9 cellular contexts compared by ENCODE assay signal in the genomic region with DNA sequence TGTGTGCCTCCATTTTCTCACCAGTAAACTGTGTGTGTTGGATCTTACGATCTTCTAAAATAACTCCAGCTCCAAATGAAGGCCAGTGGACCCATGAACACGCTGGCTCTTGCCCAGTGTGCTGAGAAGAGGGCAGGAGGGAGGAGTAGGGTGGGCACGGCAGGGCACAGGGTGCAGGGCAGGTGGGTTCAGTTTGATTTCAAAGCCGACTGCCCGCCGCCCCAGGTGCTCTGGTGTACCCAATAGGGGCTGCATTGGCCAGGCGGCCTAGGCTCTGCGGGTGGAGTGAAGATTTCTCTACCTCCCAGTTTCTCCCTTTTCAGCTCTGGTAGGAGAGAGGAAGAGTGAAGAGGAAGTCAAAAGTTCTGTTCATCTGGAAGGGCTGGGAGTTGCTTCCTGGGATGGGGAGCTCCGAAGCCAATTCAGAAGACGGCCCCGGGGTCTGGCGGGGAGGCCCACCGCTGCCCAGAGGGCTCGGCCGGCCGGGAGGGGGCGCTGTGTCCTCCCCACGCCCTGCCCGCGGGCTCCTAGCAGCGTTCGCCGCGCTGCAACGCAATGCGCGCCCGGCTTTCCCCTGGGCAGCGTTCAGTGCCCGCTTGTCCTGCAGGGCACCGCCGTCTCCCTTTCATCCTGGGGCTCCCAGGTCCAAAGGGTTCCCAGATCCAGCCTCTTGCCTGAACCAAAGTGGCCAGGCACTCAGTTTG. TPM values are rescaled to one million over a fixed set of nuclear protein-coding genes. Genes with fewer than 3 reads are reported as not detected.
DNase-seq lines count a peak whose midpoint lies in the region; ATAC-seq, FAIRE-seq and TF ChIP-seq lines count a peak whose summit lies in the region.
"Had no signal": no experiment of that assay in that cellular context is flagged by ENCODE, and none has a peak within 500 bp of the region (broad histone marks: within the 10 kb centered on the region; RNA-seq: fewer than 3 reads in every experiment).

No MANE protein-coding gene starts in this region.

- H3K9me3 ChIP-seq in A549: no peaks in the 10 kb centered on the region
- H3K9me3 ChIP-seq: adrenal gland had no signal

- ATAC-seq in A549 (peak; percentile 64 to 89), HG03108 (IDR thresholded peaks at IDR 0.05; ENCODE audit: unreplicated experiment) (no peak)

- TF ChIP-seq CTCF in A549 (IDR thresholded peaks at IDR 0.05): peak; percentile 79
- peak; percentile 51 for TF ChIP-seq CTCF in HFF-Myc (IDR thresholded peaks at IDR 0.05; ENCODE audit: low read depth, low read length, missing control alignments)
- TF ChIP-seq CTCF in osteocyte (IDR thresholded peaks at IDR 0.05): peak; percentile 58

- H3K27ac Mint-ChIP-seq in activated CD4-positive, alpha-beta T cell treated with anti-CD3 and anti-CD28 coated beads, Interleukin-2, amount 10 ng/mL, durations not matched to agents 7 days and 5 days: no peak overlapping the region
- no peak overlapping the region for H3K27ac Mint-ChIP-seq in osteocyte (ENCODE audit: unreplicated experiment)

- DNase-seq in A549 (ENCODE audit: low read depth in 1 of 2, low spot score in 1 of 2) (peak; percentile 58 to 76), HFF-Myc (ENCODE audit: extremely low read depth, low read depth) (no peak), erythroblast (lab: John Stamatoyannopoulos, UW) (peak; percentile 22 to 37), osteocyte (ENCODE audit: extremely low spot score, unreplicated experiment) (no peak), dedifferentiated amniotic fluid mesenchymal stem cell (ENCODE audit: extremely low spot score) (no peak), midbrain (lab: John Stamatoyannopoulos, UW) (no peak)
- DNase-seq in activated CD4-positive, alpha-beta T cell treated with anti-CD3 and anti-CD28 coated beads, Interleukin-2, amount 10 ng/mL, durations not matched to agents 7 days and 5 days: no peak

- H3K27me3 Mint-ChIP-seq in activated CD4-positive, alpha-beta T cell treated with anti-CD3 and anti-CD28 coated beads, Interleukin-2, amount 10 ng/mL, durations not matched to agents 7 days and 5 days: peaks cover 63% of the 10 kb centered on the region
- peaks cover 72% of the 10 kb centered on the region for H3K27me3 Mint-ChIP-seq in osteocyte (ENCODE audit: unreplicated experiment)

- no peak for TF ChIP-seq EP300 in A549 (IDR thresholded peaks at IDR 0.05)

- peak; percentile 24 to 38; a peak in 3 of 5 replicates for TF ChIP-seq RAD21 in A549 (conservative IDR thresholded peaks at IDR 0.05 in 1 of 2, IDR thresholded peaks at IDR 0.05 in 1 of 2)

- CTCF ChIA-PET in A549 (lab: Yijun Ruan, JAX): interaction anchor here (0.7 to 6.4 kb wide), 54 partner anchors 11 to 393 kb away, joined by 3 to 101 read pairs (median 6); no protein-coding TSS in a partner anchor
- CTCF ChIA-PET in activated CD4-positive, alpha-beta T cell treated with anti-CD3 and anti-CD28 coated beads, Interleukin-2, amount 10 ng/mL, durations not matched to agents 7 days and 5 days (lab: Charles Lee): interaction anchor here (0.7 to 1.3 kb wide), 3 partner anchors 10 to 117 kb away, joined by 3 read pairs; no protein-coding TSS in a partner anchor

- no peaks in the 10 kb centered on the region for H3K36me3 Mint-ChIP-seq in activated CD4-positive, alpha-beta T cell treated with anti-CD3 and anti-CD28 coated beads, Interleukin-2, amount 10 ng/mL, durations not matched to agents 7 days and 5 days (ENCODE audit: low read depth)
- H3K36me3 Mint-ChIP-seq in osteocyte (ENCODE audit: unreplicated experiment): no peaks in the 10 kb centered on the region

- H3K4me2 ChIP-seq in A549: peak overlapping the region; percentile 98

- TF ChIP-seq POLR2A in A549 (IDR thresholded peaks at IDR 0.05; ENCODE audit: low read length): no peak
- no peak for TF ChIP-seq POLR2A in erythroblast (IDR thresholded peaks at IDR 0.05; ENCODE audit: low read length)

- FAIRE-seq in A549 (lab: Jason Lieb, UNC): no peak

- H3K4me3 ChIP-seq in A549 (peak overlapping the region; percentile 50), HFF-Myc (replicated peaks; ENCODE audit: low read depth, low read length) (no peak overlapping the region)

- 45% methylated on average over 23 of the region's 32 CpGs for WGBS in A549 (ENCODE audit: missing lambda C conversion rate)

- peaks cover 5% of the 10 kb centered on the region; the same call in 1 of the 3 replicates for H3K4me1 ChIP-seq in A549

- peak overlapping the region in 1 of 2 experiments; percentile 75; a peak in 2 of 6 replicates for H3K27ac ChIP-seq in A549
- H3K27ac ChIP-seq: adrenal gland had no signal

- H3K4me1 Mint-ChIP-seq in activated CD4-positive, alpha-beta T cell treated with anti-CD3 and anti-CD28 coated beads, Interleukin-2, amount 10 ng/mL, durations not matched to agents 7 days and 5 days: peaks cover 9% of the 10 kb centered on the region
- H3K4me1 Mint-ChIP-seq in osteocyte (ENCODE audit: unreplicated experiment): peaks cover 2% of the 10 kb centered on the region

- POLR2A ChIA-PET in A549 (lab: Yijun Ruan, JAX): no interaction called here
- POLR2A ChIA-PET in activated CD4-positive, alpha-beta T cell treated with anti-CD3 and anti-CD28 coated beads, Interleukin-2, amount 10 ng/mL, durations not matched to agents 7 days and 5 days (lab: Charles Lee): no interaction called here

- H3K4me3 Mint-ChIP-seq in activated CD4-positive, alpha-beta T cell treated with anti-CD3 and anti-CD28 coated beads, Interleukin-2, amount 10 ng/mL, durations not matched to agents 7 days and 5 days: peak overlapping the region; percentile 59
- peak overlapping the region; percentile 68 for H3K4me3 Mint-ChIP-seq in osteocyte (ENCODE audit: unreplicated experiment)

- H3K9me3 Mint-ChIP-seq in activated CD4-positive, alpha-beta T cell treated with anti-CD3 and anti-CD28 coated beads, Interleukin-2, amount 10 ng/mL, durations not matched to agents 7 days and 5 days: no peaks in the 10 kb centered on the region
- H3K9me3 Mint-ChIP-seq in osteocyte (ENCODE audit: unreplicated experiment): no peaks in the 10 kb centered on the region

TF ChIP-seq in A549, 52 proteins besides CTCF, POLR2A, EP300 and RAD21:
- peak; percentile 33; the same call in 2 of the 3 replicates for TF ChIP-seq SMC3 (IDR thresholded peaks at IDR 0.05)
- TF ChIP-seq RFX5 (IDR thresholded peaks at IDR 0.05): no peak

RNA-seq across cellular contexts. Expression of gene CRHR1, which starts 1.1 kb away (rescaled TPM):
- polyA plus RNA-seq in A549 (2011; rRNA removed) (0.09 TPM in 1 of 2 replicates, not detected in the other), A549 (2017; fragmentation: RNase III; extraction: RNeasy Plus Mini Kit Qiagen cat#74134 plus additional on column Dnase treatment) (0.12 TPM in 1 of 3 replicates, not detected in the others)
- polyA plus RNA-seq in A549 (2012; cell fraction: cytosol; rRNA removed): 0.04 and 0.08 TPM in 2 replicates
- polyA plus RNA-seq in A549 (2012; cell fraction: nucleus; rRNA removed): 0.05 and 0.10 TPM in 2 replicates
- not detected in 2 replicates for polyA minus RNA-seq in A549 (2011; rRNA and poly(A)+ RNA removed)
- not detected for total RNA-seq in activated CD4-positive, alpha-beta T cell treated with anti-CD3 and anti-CD28 coated beads, Interleukin-2, amount 10 ng/mL, durations not matched to agents 7 days and 5 days
- not detected in 2 replicates for total RNA-seq in osteocyte
- polyA plus RNA-seq: adrenal gland had no signal

Comparison
In these comparisons a context has a peak if more than half of its experiments do, and no peak if none do; other contexts are left out.
1. DNase-seq: peak in A549 (2 of 2) and erythroblast (2 of 2); none in HFF-Myc (single experiment), activated CD4-positive, alpha-beta T cell treated with anti-CD3 and anti-CD28 coated beads, Interleukin-2, amount 10 ng/mL, durations not matched to agents 7 days and 5 days (single experiment), osteocyte (single experiment), dedifferentiated amniotic fluid mesenchymal stem cell (single experiment) and midbrain (single experiment).
2. Peak in every context shown above with its lines, with median percentiles within 50 percentile points of each other: CTCF ChIP-seq.